23 cellular contexts compared by ENCODE assay signal in genomic region chr10:34029455-34029854, GRCh38.
"Had no signal": no experiment of that assay in that cellular context is flagged by ENCODE, and none has a peak within 500 bp of the region (broad histone marks: within the 10 kb centered on the region; RNA-seq: fewer than 3 reads in every experiment).

No MANE protein-coding gene starts in this region.

- H3K4me3 ChIP-seq: ascending aorta, heart left ventricle, thoracic aorta had no signal

- H3K4me1 Mint-ChIP-seq: activated naive CD4-positive, alpha-beta T cell treated with anti-CD3 and anti-CD28 coated beads, Interleukin-2, amount 10 ng/mL, durations not matched to agents 7 days and 5 days; activated naive CD8-positive, alpha-beta T cell treated with anti-CD3 and anti-CD28 coated beads, Interleukin-2, amount 10 ng/mL, durations not matched to agents 7 days and 5 days; naive thymus-derived CD4-positive, alpha-beta T cell had no signal

- ATAC-seq: heart left ventricle; naive thymus-derived CD4-positive, alpha-beta T cell; right cardiac atrium had no signal

- H3K27me3 ChIP-seq: ascending aorta, heart left ventricle had no signal

- H3K36me3 Mint-ChIP-seq: activated naive CD4-positive, alpha-beta T cell treated with anti-CD3 and anti-CD28 coated beads, Interleukin-2, amount 10 ng/mL, durations not matched to agents 7 days and 5 days; activated naive CD8-positive, alpha-beta T cell treated with anti-CD3 and anti-CD28 coated beads, Interleukin-2, amount 10 ng/mL, durations not matched to agents 7 days and 5 days; brain; mesothelial cell of epicardium; naive thymus-derived CD4-positive, alpha-beta T cell had no signal

- DNase-seq: activated CD4-positive, alpha-beta T cell treated with anti-CD3 and anti-CD28 coated beads for 4 hours; activated CD4-positive, alpha-beta T cell treated with anti-CD3 and anti-CD28 coated beads, Interleukin-2, amount 50 U/mL, for 4 hours; activated CD8-positive, alpha-beta memory T cell treated with anti-CD3 and anti-CD28 coated beads for 24 hours; activated effector memory CD4-positive, alpha-beta T cell treated with anti-CD3 and anti-CD28 coated beads, Interleukin-2, amount 50 U/mL, for 16 hours; activated naive CD4-positive, alpha-beta T cell treated with anti-CD3 and anti-CD28 coated beads, Interleukin-2, amount 10 ng/mL, durations not matched to agents 7 days and 5 days; activated naive CD8-positive, alpha-beta T cell treated with anti-CD3 and anti-CD28 coated beads, Interleukin-2, amount 10 ng/mL, durations not matched to agents 7 days and 5 days; activated T-cell treated with anti-CD3 and anti-CD28 coated beads, Interleukin-2, amount 50 U/mL, for 1 hour; caudate nucleus; heart left ventricle; naive thymus-derived CD4-positive, alpha-beta T cell; occipital lobe; right cardiac atrium; stimulated activated CD4-positive, alpha-beta T cell treated with anti-CD3 and anti-CD28 coated beads, Interleukin-2, amount 100 ng/mL, for 48 hours; stimulated activated naive CD4-positive, alpha-beta T cell treated with Interleukin-2 at 50 U/mL for 16 hours; trophoblast cell had no signal

- H3K9me3 Mint-ChIP-seq: activated naive CD4-positive, alpha-beta T cell treated with anti-CD3 and anti-CD28 coated beads, Interleukin-2, amount 10 ng/mL, durations not matched to agents 7 days and 5 days; activated naive CD8-positive, alpha-beta T cell treated with anti-CD3 and anti-CD28 coated beads, Interleukin-2, amount 10 ng/mL, durations not matched to agents 7 days and 5 days had no signal

- H3K27ac ChIP-seq: ascending aorta, heart left ventricle, thoracic aorta, VCaP had no signal

- H3K36me3 ChIP-seq: ascending aorta, heart left ventricle, thoracic aorta had no signal

- H3K9me3 ChIP-seq: ascending aorta, thoracic aorta had no signal

- H3K27me3 Mint-ChIP-seq: activated naive CD4-positive, alpha-beta T cell treated with anti-CD3 and anti-CD28 coated beads, Interleukin-2, amount 10 ng/mL, durations not matched to agents 7 days and 5 days; activated naive CD8-positive, alpha-beta T cell treated with anti-CD3 and anti-CD28 coated beads, Interleukin-2, amount 10 ng/mL, durations not matched to agents 7 days and 5 days; naive thymus-derived CD4-positive, alpha-beta T cell had no signal

- H3K27ac Mint-ChIP-seq: activated naive CD4-positive, alpha-beta T cell treated with anti-CD3 and anti-CD28 coated beads, Interleukin-2, amount 10 ng/mL, durations not matched to agents 7 days and 5 days; activated naive CD8-positive, alpha-beta T cell treated with anti-CD3 and anti-CD28 coated beads, Interleukin-2, amount 10 ng/mL, durations not matched to agents 7 days and 5 days; activated T-helper 1 cell treated with anti-CD3 and anti-CD28 coated beads, Interleukin-12 subunit alpha, Interleukin-12 subunit beta, Interleukin-2, Interleukin-4 antibody, amounts not matched to agents 30 ng/mL and 10 ng/mL and 1 ng/mL, durations not matched to agents 14 hours and 24 hours and 36 hours; brain; mesothelial cell of epicardium; naive thymus-derived CD4-positive, alpha-beta T cell had no signal

- FAIRE-seq: endothelial cell of umbilical vein, TTC549 had no signal

- H3K4me3 Mint-ChIP-seq: activated naive CD4-positive, alpha-beta T cell treated with anti-CD3 and anti-CD28 coated beads, Interleukin-2, amount 10 ng/mL, durations not matched to agents 7 days and 5 days; activated naive CD8-positive, alpha-beta T cell treated with anti-CD3 and anti-CD28 coated beads, Interleukin-2, amount 10 ng/mL, durations not matched to agents 7 days and 5 days; activated T-helper 1 cell treated with anti-CD3 and anti-CD28 coated beads, Interleukin-12 subunit alpha, Interleukin-12 subunit beta, Interleukin-2, Interleukin-4 antibody, amounts not matched to agents 30 ng/mL and 10 ng/mL and 1 ng/mL, durations not matched to agents 14 hours and 24 hours and 36 hours; brain; mesothelial cell of epicardium; naive thymus-derived CD4-positive, alpha-beta T cell had no signal
